ENCODE assay signal across 11 cellular contexts in genomic region chr7:38215115-38215514, GRCh38. TPM values are rescaled to one million over a fixed set of nuclear protein-coding genes. Genes with fewer than 3 reads are reported as not detected.
DNase-seq lines count a peak whose midpoint lies in the region; ATAC-seq and TF ChIP-seq lines count a peak whose summit lies in the region.
"Had no signal": no experiment of that assay in that cellular context is flagged by ENCODE, and none has a peak within 500 bp of the region (broad histone marks: within the 10 kb centered on the region; RNA-seq: fewer than 3 reads in every experiment).

No MANE protein-coding gene starts in this region.

- H3K4me1 ChIP-seq in HEK293 (ENCODE audit: control insufficient read depth, insufficient read depth, low read length) (peaks cover 2% of the 10 kb centered on the region; the same call in 1 of the 2 replicates), upper lobe of right lung (peaks cover 16% of the 10 kb centered on the region)

- intact Hi-C loops in upper lobe of right lung (cut with DNase I): no loop called here

- CTCF ChIA-PET in HEK293 (lab: Yijun Ruan, JAX): interaction anchor here (0.7 to 6.9 kb wide), 59 partner anchors 8 to 344 kb away, joined by 3 to 112 read pairs (median 5); partner anchors contain the start of genes EPDR1 and STARD3NL

- H3K4me3 ChIP-seq in HEK293 (ENCODE audit: low read depth, low read length) (no peak overlapping the region), astrocyte of the spinal cord (ENCODE audit: low read depth, low read length) (no peak overlapping the region), upper lobe of right lung (no peak overlapping the region)
- H3K4me3 ChIP-seq: right atrium auricular region, suprapubic skin had no signal

- H3K36me3 ChIP-seq in HEK293 (ENCODE audit: control insufficient read depth in 2 of 2, insufficient read depth in 1 of 2, low read length in 2 of 2): peaks cover 11 to 46% of the 10 kb centered on the region in 2 experiments
- peaks cover 43% of the 10 kb centered on the region for H3K36me3 ChIP-seq in upper lobe of right lung

- in situ Hi-C loops in astrocyte of the spinal cord (cut with HindIII; ENCODE audit: low sequenced_read_pairs): loop anchor here (25.0 kb wide), 1 partner anchor 303 kb away; the partner anchor contains the start of genes EPDR1 and SFRP4

- DNase-seq in astrocyte of the spinal cord (ENCODE audit: low read depth, low spot score) (peak; percentile 33), left lobe of liver (ENCODE audit: low spot score) (no peak), upper lobe of right lung (no peak), NCI-H1694 (lab: John Stamatoyannopoulos, UW) (no peak)
- DNase-seq in activated CD4-positive, CD25-positive, alpha-beta regulatory T cell treated with anti-CD3 and anti-CD28 coated beads, Interleukin-2, amount 50 U/mL, for 72 hours: no peak
- DNase-seq in stimulated activated CD4-positive, alpha-beta T cell treated with anti-CD3 and anti-CD28 coated beads, Interleukin-2, amount 100 ng/mL, for 24 hours: no peak
- DNase-seq: DMS79 had no signal

- H3K9me3 ChIP-seq in HEK293 (ENCODE audit: control insufficient read depth, insufficient read depth, low read depth, low read length): no peaks in the 10 kb centered on the region
- no peaks in the 10 kb centered on the region for H3K9me3 ChIP-seq in upper lobe of right lung
- H3K9me3 ChIP-seq: right atrium auricular region, suprapubic skin had no signal

- H3K27me3 ChIP-seq in upper lobe of right lung: no peaks in the 10 kb centered on the region
- H3K27me3 ChIP-seq: right atrium auricular region, suprapubic skin had no signal

- TF ChIP-seq CTCF in HEK293 (tag by site-specific recombination; IDR thresholded peaks at IDR 0.05): no peak
- no peak for TF ChIP-seq CTCF in astrocyte of the spinal cord (IDR thresholded peaks at IDR 0.05; ENCODE audit: low read depth, low read length)
- TF ChIP-seq CTCF in upper lobe of right lung (IDR thresholded peaks at IDR 0.05): no peak

- POLR2A ChIA-PET in HEK293 (lab: Yijun Ruan, JAX): interaction anchor here (0.9 to 1.0 kb wide), 2 partner anchors 37 to 121 kb away, joined by 3 to 4 read pairs; partner anchors contain the start of gene STARD3NL

- ATAC-seq in left lobe of liver (peak; percentile 30), upper lobe of right lung (no peak)

- H3K27ac ChIP-seq in HEK293 (ENCODE audit: extremely low read depth, low read depth, low read length): no peak overlapping the region
- peak overlapping the region; percentile 43 for H3K27ac ChIP-seq in upper lobe of right lung
- H3K27ac ChIP-seq: HL-60, right atrium auricular region, suprapubic skin had no signal

TF ChIP-seq in HEK293, 187 proteins besides CTCF, POLR2A, EP300 and RAD21:
- TF ChIP-seq ZNF155 (tag by site-specific recombination; IDR thresholded peaks at IDR 0.05) (no peak), ZNF449 (tag by site-specific recombination; IDR thresholded peaks at IDR 0.05) (peak; percentile 20; the same call in 1 of the 2 replicates)

RNA-seq across cellular contexts. Expression of gene STARD3NL, which starts 37.1 kb away (rescaled TPM):
- total RNA-seq in left lobe of liver: 6.5 TPM
- 53.8 TPM for total RNA-seq in upper lobe of right lung
